ENCODE assay signal across 2 cellular contexts in the genomic region with DNA sequence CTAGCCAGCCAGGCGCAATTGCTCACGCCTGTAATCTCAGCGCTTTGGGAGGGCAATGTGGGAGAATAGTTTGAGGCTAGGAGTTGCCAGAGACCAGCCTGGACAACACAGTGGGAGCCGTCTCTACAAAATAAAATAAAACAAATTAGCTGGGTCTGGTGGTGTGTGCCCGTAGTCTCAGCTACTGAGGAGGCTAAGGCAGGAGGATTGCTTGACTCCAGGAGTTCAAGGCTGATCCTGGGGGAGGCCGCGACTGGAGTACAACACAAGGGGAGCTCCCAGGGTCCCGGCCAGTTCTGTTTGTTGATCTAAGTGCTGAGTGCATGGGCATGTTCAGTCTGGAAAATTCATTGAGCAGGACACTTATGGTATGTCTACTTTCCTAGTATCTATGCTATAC.
TF ChIP-seq lines count a peak whose summit lies in the region.

No MANE protein-coding gene starts in this region.

TF ChIP-seq in HepG2, 621 proteins besides CTCF, POLR2A, EP300 and RAD21:
- no peak for TF ChIP-seq FOXO1 (CRISPR knock-in tag; IDR thresholded peaks at IDR 0.05)
- no peak for TF ChIP-seq ZSCAN30 (CRISPR knock-in tag; IDR thresholded peaks at IDR 0.05)
- TF ChIP-seq, protein P1, sequence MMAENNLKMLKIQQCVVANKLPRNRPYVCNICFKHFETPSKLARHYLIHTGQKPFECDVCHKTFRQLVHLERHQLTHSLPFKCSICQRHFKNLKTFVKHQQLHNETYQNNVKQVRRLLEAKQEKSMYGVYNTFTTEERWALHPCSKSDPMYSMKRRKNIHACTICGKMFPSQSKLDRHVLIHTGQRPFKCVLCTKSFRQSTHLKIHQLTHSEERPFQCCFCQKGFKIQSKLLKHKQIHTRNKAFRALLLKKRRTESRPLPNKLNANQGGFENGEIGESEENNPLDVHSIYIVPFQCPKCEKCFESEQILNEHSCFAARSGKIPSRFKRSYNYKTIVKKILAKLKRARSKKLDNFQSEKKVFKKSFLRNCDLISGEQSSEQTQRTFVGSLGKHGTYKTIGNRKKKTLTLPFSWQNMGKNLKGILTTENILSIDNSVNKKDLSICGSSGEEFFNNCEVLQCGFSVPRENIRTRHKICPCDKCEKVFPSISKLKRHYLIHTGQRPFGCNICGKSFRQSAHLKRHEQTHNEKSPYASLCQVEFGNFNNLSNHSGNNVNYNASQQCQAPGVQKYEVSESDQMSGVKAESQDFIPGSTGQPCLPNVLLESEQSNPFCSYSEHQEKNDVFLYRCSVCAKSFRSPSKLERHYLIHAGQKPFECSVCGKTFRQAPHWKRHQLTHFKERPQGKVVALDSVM (CRISPR knock-in tag; IDR thresholded peaks at IDR 0.05) = peak; percentile 56
- no peak for TF ChIP-seq SMC3 (IDR thresholded peaks at IDR 0.05; ENCODE audit: low read length)

TF ChIP-seq in neural cell, 6 proteins besides CTCF, POLR2A, EP300 and RAD21:
- TF ChIP-seq MXI1 (conservative IDR thresholded peaks at IDR 0.05; ENCODE audit: poor library complexity, severe bottlenecking) = no peak
- no peak for TF ChIP-seq EZH2 (IDR thresholded peaks at IDR 0.05; ENCODE audit: borderline replicate concordance, insufficient read depth, low read length, poor library complexity, severe bottlenecking)
- TF ChIP-seq POLR2AphosphoS5 (IDR thresholded peaks at IDR 0.05) = no peak
- no peak for TF ChIP-seq TAF1 (IDR thresholded peaks at IDR 0.05; ENCODE audit: low read depth)
- TF ChIP-seq, protein P2, sequence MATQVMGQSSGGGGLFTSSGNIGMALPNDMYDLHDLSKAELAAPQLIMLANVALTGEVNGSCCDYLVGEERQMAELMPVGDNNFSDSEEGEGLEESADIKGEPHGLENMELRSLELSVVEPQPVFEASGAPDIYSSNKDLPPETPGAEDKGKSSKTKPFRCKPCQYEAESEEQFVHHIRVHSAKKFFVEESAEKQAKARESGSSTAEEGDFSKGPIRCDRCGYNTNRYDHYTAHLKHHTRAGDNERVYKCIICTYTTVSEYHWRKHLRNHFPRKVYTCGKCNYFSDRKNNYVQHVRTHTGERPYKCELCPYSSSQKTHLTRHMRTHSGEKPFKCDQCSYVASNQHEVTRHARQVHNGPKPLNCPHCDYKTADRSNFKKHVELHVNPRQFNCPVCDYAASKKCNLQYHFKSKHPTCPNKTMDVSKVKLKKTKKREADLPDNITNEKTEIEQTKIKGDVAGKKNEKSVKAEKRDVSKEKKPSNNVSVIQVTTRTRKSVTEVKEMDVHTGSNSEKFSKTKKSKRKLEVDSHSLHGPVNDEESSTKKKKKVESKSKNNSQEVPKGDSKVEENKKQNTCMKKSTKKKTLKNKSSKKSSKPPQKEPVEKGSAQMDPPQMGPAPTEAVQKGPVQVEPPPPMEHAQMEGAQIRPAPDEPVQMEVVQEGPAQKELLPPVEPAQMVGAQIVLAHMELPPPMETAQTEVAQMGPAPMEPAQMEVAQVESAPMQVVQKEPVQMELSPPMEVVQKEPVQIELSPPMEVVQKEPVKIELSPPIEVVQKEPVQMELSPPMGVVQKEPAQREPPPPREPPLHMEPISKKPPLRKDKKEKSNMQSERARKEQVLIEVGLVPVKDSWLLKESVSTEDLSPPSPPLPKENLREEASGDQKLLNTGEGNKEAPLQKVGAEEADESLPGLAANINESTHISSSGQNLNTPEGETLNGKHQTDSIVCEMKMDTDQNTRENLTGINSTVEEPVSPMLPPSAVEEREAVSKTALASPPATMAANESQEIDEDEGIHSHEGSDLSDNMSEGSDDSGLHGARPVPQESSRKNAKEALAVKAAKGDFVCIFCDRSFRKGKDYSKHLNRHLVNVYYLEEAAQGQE (IDR thresholded peaks at IDR 0.05; ENCODE audit: borderline replicate concordance) = no peak
- no peak for TF ChIP-seq SMC3 (conservative IDR thresholded peaks at IDR 0.05; ENCODE audit: poor library complexity)
